In genomic region chr5:132823481-132824050, GRCh38 we compare ENCODE assay signal across 15 cellular contexts. TPM values are rescaled to one million over a fixed set of nuclear protein-coding genes. Genes with fewer than 3 reads are reported as not detected.
DNase-seq lines count a peak whose midpoint lies in the region; ATAC-seq, FAIRE-seq and TF ChIP-seq lines count a peak whose summit lies in the region.
"Had no signal": no experiment of that assay in that cellular context is flagged by ENCODE, and none has a peak within 500 bp of the region (broad histone marks: within the 10 kb centered on the region; RNA-seq: fewer than 3 reads in every experiment).

No MANE protein-coding gene starts in this region.

- DNase-seq in GM20000 (ENCODE audit: low spot score): peak; percentile 45
- no peak for DNase-seq in astrocyte (ENCODE audit: low read depth)
- DNase-seq in kidney epithelial cell (ENCODE audit: low read depth): no peak
- DNase-seq in spleen: no peak
- DNase-seq in activated gamma-delta T cell (lab: John Stamatoyannopoulos, UW): no peak
- DNase-seq in NCI-H1417 treated with DMSO at 0.1 percent for 48 hours (lab: John Stamatoyannopoulos, UW): no peak
- no peak for DNase-seq in T-cell
- DNase-seq in NCI-H446 (lab: John Stamatoyannopoulos, UW): no peak
- DNase-seq: GDM1; stimulated activated naive CD8-positive, alpha-beta T cell treated with anti-CD3 and anti-CD28 coated beads, Interleukin-15, Interleukin-2, amounts not matched to agents 100 U/mL and 50 U/mL, for 24 hours; T1000 had no signal

- H3K4me3 ChIP-seq in astrocyte (ENCODE audit: insufficient read depth, low read depth, low read length) (no peak overlapping the region), kidney epithelial cell (ENCODE audit: low read depth, low read length) (no peak overlapping the region), spleen (peak overlapping the region in 5 of 8 donors; percentile 8 to 53 (median 17))

- ATAC-seq in T-cell (replicated peaks in 1 of 4): no peak
- ATAC-seq: stimulated activated naive CD8-positive, alpha-beta T cell treated with anti-CD3 and anti-CD28 coated beads, Interleukin-15, Interleukin-2, amounts not matched to agents 100 U/mL and 50 U/mL, for 24 hours had no signal

- 72 to 93% (median 84%) methylated on average over 6 to 7 of the region's 7 CpGs for WGBS in spleen, 5 donors

- H4K20me1 ChIP-seq in astrocyte (ENCODE audit: insufficient read depth, low read length): peaks cover 8% of the 10 kb centered on the region

- no peaks in the 10 kb centered on the region for H3K36me3 ChIP-seq in astrocyte (ENCODE audit: insufficient read depth, low read length)
- no peaks in the 10 kb centered on the region for H3K36me3 ChIP-seq in kidney epithelial cell (ENCODE audit: control insufficient read depth, insufficient read depth, low read length)
- no peaks in the 10 kb centered on the region for H3K36me3 ChIP-seq in spleen

- H3K27me3 ChIP-seq in astrocyte (ENCODE audit: insufficient read depth, low read length): no peaks in the 10 kb centered on the region
- peaks cover 2% of the 10 kb centered on the region for H3K27me3 ChIP-seq in kidney epithelial cell (ENCODE audit: control insufficient read depth, insufficient read depth, low read length)
- H3K27me3 ChIP-seq in spleen (replicated peaks in 1 of 7): peaks cover 0 to 95% (median 45%) of the 10 kb centered on the region in 7 donors

- peaks cover 28% of the 10 kb centered on the region for H3K27me3 Mint-ChIP-seq in astrocyte (ENCODE audit: low read depth, unreplicated experiment)
- H3K27me3 Mint-ChIP-seq in T-cell: peaks cover 26 to 65% of the 10 kb centered on the region in 2 donors

- no peaks in the 10 kb centered on the region for H3K79me2 ChIP-seq in astrocyte (ENCODE audit: insufficient read depth, low read length)

- H3K27ac Mint-ChIP-seq in astrocyte (ENCODE audit: unreplicated experiment) (no peak overlapping the region), T-cell (no peak overlapping the region)
- H3K27ac Mint-ChIP-seq: activated naive CD4-positive, alpha-beta T cell treated with anti-CD3 and anti-CD28 coated beads, Interleukin-2, amount 50 U/mL, for 72 hours; memory B cell had no signal

- H3K9me3 Mint-ChIP-seq in astrocyte (ENCODE audit: unreplicated experiment) (no peaks in the 10 kb centered on the region), T-cell (no peaks in the 10 kb centered on the region)
- H3K9me3 Mint-ChIP-seq: activated naive CD4-positive, alpha-beta T cell treated with anti-CD3 and anti-CD28 coated beads, Interleukin-2, amount 50 U/mL, for 72 hours; memory B cell had no signal

- peak overlapping the region; percentile 85 for H2AFZ ChIP-seq in astrocyte (ENCODE audit: low read depth, low read length)

- intact Hi-C loops in spleen (cut with DNase I; ENCODE audit: low total_unique reads): no loop called here

- peaks cover 13% of the 10 kb centered on the region for H3K36me3 Mint-ChIP-seq in astrocyte (ENCODE audit: low read depth, unreplicated experiment)
- no peaks in the 10 kb centered on the region for H3K36me3 Mint-ChIP-seq in T-cell
- H3K36me3 Mint-ChIP-seq: activated naive CD4-positive, alpha-beta T cell treated with anti-CD3 and anti-CD28 coated beads, Interleukin-2, amount 50 U/mL, for 72 hours; memory B cell had no signal

- H3K4me1 Mint-ChIP-seq in astrocyte (ENCODE audit: low read depth, unreplicated experiment) (peaks cover 5% of the 10 kb centered on the region), T-cell (peaks cover 11 to 17% (median 12%) of the 10 kb centered on the region in 3 donors)

- CTCF ChIA-PET in T-cell (lab: Charles Lee): no interaction called here

- H3K27ac ChIP-seq in astrocyte (ENCODE audit: low read depth, low read length) (no peak overlapping the region), spleen (no peak overlapping the region)

- no peak for FAIRE-seq in astrocyte (lab: Jason Lieb, UNC)

- TF ChIP-seq CTCF in GM20000 (IDR thresholded peaks at IDR 0.05; ENCODE audit: extremely low read depth, missing control alignments) (no peak), astrocyte (IDR thresholded peaks at IDR 0.05; ENCODE audit: insufficient read depth, low read depth, low read length) (no peak), kidney epithelial cell (IDR thresholded peaks at IDR 0.05; ENCODE audit: insufficient read depth, low read length, poor library complexity, severe bottlenecking) (peak; percentile 4), spleen (IDR thresholded peaks at IDR 0.05 in 8 of 11, conservative IDR thresholded peaks at IDR 0.05 in 3 of 11) (no peak)

- POLR2A ChIA-PET in T-cell (lab: Charles Lee): no interaction called here

- H3K4me3 Mint-ChIP-seq in astrocyte (ENCODE audit: unreplicated experiment) (no peak overlapping the region), T-cell (peak overlapping the region in 1 of 3 donors; percentile 19)
- H3K4me3 Mint-ChIP-seq: memory B cell had no signal

- H3K9me3 ChIP-seq in astrocyte (ENCODE audit: insufficient read depth, low read depth, low read length): no peaks in the 10 kb centered on the region
- no peaks in the 10 kb centered on the region for H3K9me3 ChIP-seq in spleen
- H3K9me3 ChIP-seq: gastroesophageal sphincter had no signal

- H3K4me2 ChIP-seq in astrocyte (ENCODE audit: low read length): peak overlapping the region; percentile 82

- H3K4me1 ChIP-seq in astrocyte (ENCODE audit: insufficient read depth, low read length) (peaks cover 7% of the 10 kb centered on the region), spleen (peaks cover 0 to 43% (median 32%) of the 10 kb centered on the region in 6 donors)

- no peak for TF ChIP-seq POLR2A in spleen (IDR thresholded peaks at IDR 0.05)

- H3K9ac ChIP-seq in astrocyte (ENCODE audit: low read length): no peak overlapping the region

RNA-seq across cellular contexts. Expression of gene SHROOM1, which starts 6.9 kb away (rescaled TPM):
- total RNA-seq in astrocyte: 5.0 TPM in 2 replicates
- total RNA-seq in kidney epithelial cell: 6.7 and 9.8 TPM in 2 replicates
- 10 to 100 TPM in 2 of 7 donors, 1 to 10 TPM in 5; 1.8 to 26.1 (median 4.0) TPM for total RNA-seq in spleen
- 1 to 10 TPM; 1.1 to 2.8 (median 1.4) TPM for polyA plus RNA-seq in spleen
- 1 to 10 TPM in 1 of 5 donors, under 1 TPM in 2, not detected in 2; 0.35 to 1.1 (median 0.62) TPM for total RNA-seq in T-cell

RNA-seq across cellular contexts. Expression of gene SOWAHA, which starts 10.5 kb away (rescaled TPM):
- total RNA-seq in astrocyte: 0.10 and 0.20 TPM in 2 replicates
- 0.21 and 0.89 TPM in 2 replicates for total RNA-seq in kidney epithelial cell
- not detected for total RNA-seq in spleen
- polyA plus RNA-seq in spleen: under 1 TPM; 0.03 to 0.56 (median 0.24) TPM
- total RNA-seq in T-cell: not detected
- total RNA-seq: activated naive CD4-positive, alpha-beta T cell treated with anti-CD3 and anti-CD28 coated beads, Interleukin-2, amount 50 U/mL, for 72 hours; pulmonary artery endothelial cell had no signal

RNA-seq across cellular contexts. Expression of gene GDF9, which starts 42.7 kb away (rescaled TPM):
- 0.34 and 0.46 TPM in 2 replicates for total RNA-seq in astrocyte
- total RNA-seq in kidney epithelial cell: 0.88 and 0.89 TPM in 2 replicates
- under 1 TPM in 4 of 7 donors, not detected in 3; 0.17 to 0.40 (median 0.34) TPM for total RNA-seq in spleen
- under 1 TPM; 0.29 to 0.59 (median 0.56) TPM for polyA plus RNA-seq in spleen
- 1 to 10 TPM in 2 of 5 donors, under 1 TPM in 3; 0.63 to 1.9 (median 0.92) TPM for total RNA-seq in T-cell

RNA-seq across cellular contexts. Expression of gene UQCRQ, which starts 42.9 kb away (rescaled TPM):
- 382 and 409 TPM in 2 replicates for total RNA-seq in astrocyte
- total RNA-seq in kidney epithelial cell: 154 and 197 TPM in 2 replicates
- 100 to 1,000 TPM in 4 of 7 donors, 10 to 100 TPM in 3; 59.6 to 176 (median 159) TPM for total RNA-seq in spleen
- 100 to 1,000 TPM; 175 to 266 (median 192) TPM for polyA plus RNA-seq in spleen
- 100 to 1,000 TPM; 119 to 139 (median 132) TPM for total RNA-seq in T-cell

RNA-seq across cellular contexts. Expression of gene SEPTIN8, which starts 46.5 kb away (rescaled TPM):
- 97.5 and 106 TPM in 2 replicates for total RNA-seq in astrocyte
- total RNA-seq in kidney epithelial cell: 68.6 and 88.7 TPM in 2 replicates
- 10 to 100 TPM; 11.5 to 29.8 (median 19.8) TPM for total RNA-seq in spleen
- 10 to 100 TPM in 1 of 3 donors, 1 to 10 TPM in 2; 6.1 to 13.3 (median 7.5) TPM for polyA plus RNA-seq in spleen
- 10 to 100 TPM in 4 of 5 donors, 1 to 10 TPM in 1; 6.6 to 12.4 (median 11.0) TPM for total RNA-seq in T-cell

Comparison
In these comparisons a context has a peak if more than half of its experiments do, and no peak if none do; other contexts are left out.
1. H3K4me3 ChIP-seq: peak in spleen (5 of 8); none in astrocyte (single experiment) and kidney epithelial cell (single experiment).